Comparison of ENCODE assay signal across 8 cellular contexts in the genomic region with DNA sequence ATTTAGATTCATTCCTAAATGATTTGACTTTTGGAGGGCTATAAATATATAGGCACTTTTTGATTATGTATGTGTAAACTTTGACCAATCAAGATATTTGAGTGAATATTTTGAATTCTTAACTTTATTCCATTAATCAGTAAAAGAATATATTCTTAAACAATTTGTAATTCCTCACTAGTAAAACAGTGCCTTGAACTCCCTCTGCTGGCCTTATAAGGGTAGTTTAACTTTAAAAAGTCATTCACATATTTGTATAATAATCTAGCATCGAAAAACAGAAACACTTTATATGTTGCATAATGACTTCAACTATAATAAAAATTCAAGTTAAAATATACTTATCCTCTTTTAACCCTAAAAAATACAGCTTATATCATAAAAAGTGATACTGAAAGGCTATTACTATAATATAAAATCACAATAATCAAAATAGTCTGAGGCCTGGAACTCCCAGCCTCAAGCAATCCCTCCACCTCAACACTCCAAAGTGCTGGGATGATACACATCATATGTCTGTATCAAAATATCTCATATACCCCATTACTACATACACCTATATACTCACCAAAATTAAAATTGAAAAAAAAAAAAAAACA. TPM values are rescaled to one million over a fixed set of nuclear protein-coding genes. Genes with fewer than 3 reads are reported as not detected.
DNase-seq lines count a peak whose midpoint lies in the region; ATAC-seq and TF ChIP-seq lines count a peak whose summit lies in the region.

No MANE protein-coding gene starts in this region.

- H3K27me3 ChIP-seq in DOHH2 (ENCODE audit: control insufficient read depth, low read length) (peaks cover 11% of the 10 kb centered on the region; the same call in 1 of the 2 replicates), colonic mucosa (no peaks in the 10 kb centered on the region), osteoblast (ENCODE audit: insufficient read depth, low read length) (no peaks in the 10 kb centered on the region)

- H3K9me2 ChIP-seq in DOHH2 (replicated peaks; ENCODE audit: control insufficient read depth, low read length), result no peaks in the 10 kb centered on the region

- ATAC-seq in HG02642 (IDR thresholded peaks at IDR 0.05; ENCODE audit: poor library complexity, unreplicated experiment), result peak; percentile 48
- no peak for ATAC-seq in GM18909 (IDR thresholded peaks at IDR 0.05; ENCODE audit: poor library complexity, unreplicated experiment)

- no peak overlapping the region for H2AFZ ChIP-seq in osteoblast (ENCODE audit: low read length)

- H3K4me1 ChIP-seq in DOHH2 (ENCODE audit: control insufficient read depth, low read length), result no peaks in the 10 kb centered on the region
- H3K4me1 ChIP-seq in colonic mucosa, result no peaks in the 10 kb centered on the region
- no peaks in the 10 kb centered on the region for H3K4me1 ChIP-seq in osteoblast (ENCODE audit: insufficient read depth, low read length)

- no peak overlapping the region for H3K9ac ChIP-seq in colonic mucosa (ENCODE audit: low read depth in 2 of 2, low read length in 2 of 2)

- H3K9me3 ChIP-seq in DOHH2 (ENCODE audit: control insufficient read depth, insufficient read depth, low read length) (no peaks in the 10 kb centered on the region), colonic mucosa (no peaks in the 10 kb centered on the region), osteoblast (ENCODE audit: low read depth, low read length) (no peaks in the 10 kb centered on the region)

- H3K4me2 ChIP-seq in DOHH2 (ENCODE audit: low read length) (no peak overlapping the region), osteoblast (ENCODE audit: insufficient read depth, low read length) (no peak overlapping the region)

- no peaks in the 10 kb centered on the region for H3K4me1 Mint-ChIP-seq in activated CD4-positive, alpha-beta memory T cell treated with anti-CD3 and anti-CD28 coated beads for 36 hours (ENCODE audit: low read depth)

- H3K36me3 Mint-ChIP-seq in activated CD4-positive, alpha-beta memory T cell treated with anti-CD3 and anti-CD28 coated beads for 36 hours, result no peaks in the 10 kb centered on the region

- H4K20me1 ChIP-seq in DOHH2 (ENCODE audit: control insufficient read depth, insufficient read depth, low read depth, low read length) (no peaks in the 10 kb centered on the region), osteoblast (ENCODE audit: insufficient read depth, low read length) (no peaks in the 10 kb centered on the region)

- intact Hi-C loops in colonic mucosa (cut with DNase I), result no loop called here
- intact Hi-C loops in activated CD4-positive, alpha-beta memory T cell treated with anti-CD3 and anti-CD28 coated beads for 36 hours (cut with micrococcal nuclease), result loop anchor here (1.0 kb wide), 1 partner anchor 683 kb away; no protein-coding TSS in a partner anchor

- POLR2A ChIA-PET in activated CD4-positive, alpha-beta memory T cell treated with anti-CD3 and anti-CD28 coated beads for 36 hours (lab: Charles Lee), result no interaction called here

- peaks cover 2% of the 10 kb centered on the region for H3K27me3 Mint-ChIP-seq in activated CD4-positive, alpha-beta memory T cell treated with anti-CD3 and anti-CD28 coated beads for 36 hours

- no peaks in the 10 kb centered on the region for H3K79me2 ChIP-seq in DOHH2 (ENCODE audit: control insufficient read depth, low read length)
- no peaks in the 10 kb centered on the region for H3K79me2 ChIP-seq in osteoblast (ENCODE audit: insufficient read depth, low read length)

- no peak overlapping the region for H3K27ac Mint-ChIP-seq in activated CD4-positive, alpha-beta memory T cell treated with anti-CD3 and anti-CD28 coated beads for 36 hours

- CTCF ChIA-PET in activated CD4-positive, alpha-beta memory T cell treated with anti-CD3 and anti-CD28 coated beads for 36 hours (lab: Charles Lee), result no interaction called here

- H3F3A ChIP-seq in DOHH2 (ENCODE audit: control insufficient read depth, insufficient read depth), result no peaks in the 10 kb centered on the region

- DNase-seq in NCI-H446 treated with DMSO at 0.1 percent for 48 hours (lab: John Stamatoyannopoulos, UW), result peak; percentile 45
- no peak for DNase-seq in colonic mucosa
- DNase-seq in osteoblast (ENCODE audit: insufficient read length, low spot score, missing footprints), result no peak
- no peak for DNase-seq in occipital lobe (lab: John Stamatoyannopoulos, UW)
- DNase-seq in activated CD4-positive, alpha-beta memory T cell treated with anti-CD3 and anti-CD28 coated beads for 36 hours, result no peak

- no peaks in the 10 kb centered on the region for H3K36me3 ChIP-seq in DOHH2 (ENCODE audit: control insufficient read depth, low read length)
- no peaks in the 10 kb centered on the region for H3K36me3 ChIP-seq in colonic mucosa
- no peaks in the 10 kb centered on the region for H3K36me3 ChIP-seq in osteoblast (ENCODE audit: insufficient read depth, low read length)

- H3K9me3 Mint-ChIP-seq in activated CD4-positive, alpha-beta memory T cell treated with anti-CD3 and anti-CD28 coated beads for 36 hours, result no peaks in the 10 kb centered on the region

- H3K4me3 ChIP-seq in DOHH2 (ENCODE audit: low read length), result no peak overlapping the region
- H3K4me3 ChIP-seq in colonic mucosa, result no peak overlapping the region
- H3K4me3 ChIP-seq in osteoblast (ENCODE audit: insufficient read depth, low read length), result no peak overlapping the region

- no peak overlapping the region for H3K27ac ChIP-seq in DOHH2 (ENCODE audit: low read depth, low read length)
- H3K27ac ChIP-seq in colonic mucosa, result no peak overlapping the region
- no peak overlapping the region for H3K27ac ChIP-seq in osteoblast (ENCODE audit: low read depth, low read length)

- peak; percentile 60 for TF ChIP-seq CTCF in DOHH2 (IDR thresholded peaks at IDR 0.05; ENCODE audit: low read depth, low read length, poor library complexity, severe bottlenecking)
- peak; percentile 45 for TF ChIP-seq CTCF in colonic mucosa (IDR thresholded peaks at IDR 0.05)
- TF ChIP-seq CTCF in osteoblast (IDR thresholded peaks at IDR 0.05; ENCODE audit: extremely low read depth, low read depth, low read length), result peak; percentile 53

- no peak overlapping the region for H3K4me3 Mint-ChIP-seq in activated CD4-positive, alpha-beta memory T cell treated with anti-CD3 and anti-CD28 coated beads for 36 hours

RNA-seq across cellular contexts. Expression of a gene that starts 31.2 kb away (rescaled TPM):
- total RNA-seq in colonic mucosa (10 to 100 TPM; 26.6 to 29.9 TPM), osteoblast (47.4 and 48.3 TPM in 2 replicates), occipital lobe (34.0 TPM)
- 10 to 100 TPM; 77.6 to 77.8 TPM for total RNA-seq in activated CD4-positive, alpha-beta memory T cell treated with anti-CD3 and anti-CD28 coated beads for 36 hours

RNA-seq across cellular contexts. Expression of a gene that starts 31.3 kb away (rescaled TPM):
- total RNA-seq in colonic mucosa (10 to 100 TPM; 12.8 to 13.8 TPM), osteoblast (18.1 and 20.6 TPM in 2 replicates), occipital lobe (35.6 TPM)
- 1 to 10 TPM; 5.2 to 6.2 TPM for total RNA-seq in activated CD4-positive, alpha-beta memory T cell treated with anti-CD3 and anti-CD28 coated beads for 36 hours
